Comparison of ENCODE assay signal across 16 cellular contexts in the genomic region with DNA sequence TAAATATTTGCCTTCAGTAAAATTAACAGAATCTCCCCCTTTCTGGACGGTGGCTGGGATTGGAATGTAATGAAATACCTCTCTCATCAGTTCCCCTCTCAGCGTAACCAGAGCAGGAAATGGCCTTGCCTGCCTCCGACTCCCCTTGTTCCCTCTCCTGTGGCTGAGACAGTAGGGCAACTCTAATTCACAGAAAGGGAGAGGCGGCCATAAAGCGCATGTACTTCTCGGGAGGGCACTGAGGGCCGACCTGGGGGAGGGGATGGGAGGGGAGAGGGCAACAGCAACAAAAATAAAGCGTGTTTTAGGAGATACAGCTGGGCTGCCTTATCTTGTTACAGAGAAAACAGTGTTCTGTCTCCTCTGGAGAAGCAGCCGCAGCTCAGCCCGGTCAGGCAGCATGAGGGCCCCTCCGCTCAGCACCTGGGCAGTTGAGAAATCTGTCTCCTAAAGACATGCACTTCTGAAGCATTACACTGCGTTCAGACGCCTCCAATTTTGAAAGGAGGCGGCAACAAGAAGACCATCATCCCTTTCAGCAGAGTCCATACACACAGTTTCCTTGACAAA.
DNase-seq lines count a peak whose midpoint lies in the region; ATAC-seq and TF ChIP-seq lines count a peak whose summit lies in the region.
"Had no signal": no experiment of that assay in that cellular context is flagged by ENCODE, and none has a peak within 500 bp of the region (broad histone marks: within the 10 kb centered on the region; RNA-seq: fewer than 3 reads in every experiment).

No MANE protein-coding gene starts in this region.

- H3K36me3 Mint-ChIP-seq in progenitor cell of endocrine pancreas (ENCODE audit: insufficient read depth) = no peaks in the 10 kb centered on the region
- H3K36me3 Mint-ChIP-seq in activated T-cell treated with anti-CD3 and anti-CD28 coated beads, Interleukin-2, amount 50 U/mL, for 4 hours (ENCODE audit: insufficient read depth) = no peaks in the 10 kb centered on the region
- H3K36me3 Mint-ChIP-seq: activated CD4-positive, alpha-beta memory T cell treated with anti-CD3 and anti-CD28 coated beads for 36 hours; activated naive CD8-positive, alpha-beta T cell had no signal

- H3K4me3 Mint-ChIP-seq in progenitor cell of endocrine pancreas (ENCODE audit: low read depth) = peak overlapping the region; percentile 2
- H3K4me3 Mint-ChIP-seq in activated T-cell treated with anti-CD3 and anti-CD28 coated beads, Interleukin-2, amount 50 U/mL, for 4 hours = no peak overlapping the region
- H3K4me3 Mint-ChIP-seq: activated CD4-positive, alpha-beta memory T cell treated with anti-CD3 and anti-CD28 coated beads for 36 hours; activated naive CD8-positive, alpha-beta T cell had no signal

- peaks cover 3% of the 10 kb centered on the region for H3K9me3 Mint-ChIP-seq in progenitor cell of endocrine pancreas (ENCODE audit: low read depth)
- peaks cover 15% of the 10 kb centered on the region for H3K9me3 Mint-ChIP-seq in activated T-cell treated with anti-CD3 and anti-CD28 coated beads, Interleukin-2, amount 50 U/mL, for 4 hours
- H3K9me3 Mint-ChIP-seq: activated CD4-positive, alpha-beta memory T cell treated with anti-CD3 and anti-CD28 coated beads for 36 hours had no signal

- H3K36me3 ChIP-seq in HUES48 (ENCODE audit: control insufficient read depth, insufficient read depth, low read length) = no peaks in the 10 kb centered on the region
- H3K36me3 ChIP-seq in SJCRH30 = no peaks in the 10 kb centered on the region
- H3K36me3 ChIP-seq in iPS-20b (ENCODE audit: insufficient read depth, low read depth, low read length) = no peaks in the 10 kb centered on the region
- H3K36me3 ChIP-seq: esophagus squamous epithelium had no signal

- H3K27ac Mint-ChIP-seq in progenitor cell of endocrine pancreas = peak overlapping the region; percentile 77
- H3K27ac Mint-ChIP-seq: activated CD4-positive, alpha-beta memory T cell treated with anti-CD3 and anti-CD28 coated beads for 36 hours; activated naive CD8-positive, alpha-beta T cell had no signal

- no peak for ATAC-seq in activated T-cell treated with anti-CD3 and anti-CD28 coated beads, Interleukin-2, amount 50 U/mL, for 4 hours

- DNase-seq in SJCRH30 (peak; percentile 32 to 63), progenitor cell of endocrine pancreas (ENCODE audit: low spot score, unreplicated experiment) (peak; percentile 10)
- no peak for DNase-seq in stimulated activated CD4-positive, alpha-beta T cell treated with anti-CD3 and anti-CD28 coated beads, Interleukin-4, amount 100 ng/mL, for 1 hour
- DNase-seq in activated T-cell treated with anti-CD3 and anti-CD28 coated beads, Interleukin-2, amount 50 U/mL, for 4 hours = no peak
- DNase-seq in stimulated activated CD4-positive, alpha-beta T cell treated with anti-CD3 and anti-CD28 coated beads, Interleukin-12 subunit alpha, Interleukin-12 subunit beta, amount 100 ng/mL, for 4 hours = no peak
- DNase-seq: activated CD4-positive, alpha-beta memory T cell treated with anti-CD3 and anti-CD28 coated beads for 36 hours; AML-193; Caco-2; esophagus squamous epithelium; head of caudate nucleus; NCI-H2081 treated with DMSO at 0.1 percent for 48 hours; NCI-H774; testis had no signal

- H3K4me1 ChIP-seq in HUES48 (ENCODE audit: control insufficient read depth, insufficient read depth, low read length) (peaks cover 16% of the 10 kb centered on the region), SJCRH30 (0 out of 2 replicates have a peak, but pooled peaks cover 4% of the 10 kb centered on the region), iPS-20b (ENCODE audit: insufficient read depth, low read length) (peaks cover 7% of the 10 kb centered on the region; the same call in 1 of the 2 replicates)
- H3K4me1 ChIP-seq: Caco-2, esophagus squamous epithelium, testis had no signal

- H3K27me3 Mint-ChIP-seq in progenitor cell of endocrine pancreas = no peaks in the 10 kb centered on the region
- no peaks in the 10 kb centered on the region for H3K27me3 Mint-ChIP-seq in activated T-cell treated with anti-CD3 and anti-CD28 coated beads, Interleukin-2, amount 50 U/mL, for 4 hours (ENCODE audit: low read depth)
- H3K27me3 Mint-ChIP-seq: activated CD4-positive, alpha-beta memory T cell treated with anti-CD3 and anti-CD28 coated beads for 36 hours had no signal

- H3K27ac ChIP-seq in HUES48 (ENCODE audit: low read depth, low read length) (no peak overlapping the region), SJCRH30 (no peak overlapping the region; the same call in 1 of the 2 replicates), iPS-20b (ENCODE audit: low read length) (no peak overlapping the region)
- H3K27ac ChIP-seq: esophagus squamous epithelium, testis had no signal

- H3K9ac ChIP-seq in HUES48 (ENCODE audit: low read depth, low read length) = 0 out of 2 replicates have a peak overlapping the region, but pooled peaks have one; percentile 6
- H3K9ac ChIP-seq in iPS-20b (ENCODE audit: low read depth, low read length) = peak overlapping the region; percentile 11; the same call in 1 of the 2 replicates

- H3K4me1 Mint-ChIP-seq in progenitor cell of endocrine pancreas (ENCODE audit: low read depth) = peaks cover 27% of the 10 kb centered on the region
- no peaks in the 10 kb centered on the region for H3K4me1 Mint-ChIP-seq in activated T-cell treated with anti-CD3 and anti-CD28 coated beads, Interleukin-2, amount 50 U/mL, for 4 hours (ENCODE audit: low read depth)

- H3K9me3 ChIP-seq in HUES48 (ENCODE audit: control insufficient read depth, insufficient read depth, low read length) (no peaks in the 10 kb centered on the region), SJCRH30 (replicated peaks) (no peaks in the 10 kb centered on the region), iPS-20b (ENCODE audit: insufficient read depth, low read depth, low read length) (no peaks in the 10 kb centered on the region; the same call in 1 of the 2 replicates)
- H3K9me3 ChIP-seq: Caco-2, esophagus squamous epithelium, testis had no signal

- TF ChIP-seq CTCF in progenitor cell of endocrine pancreas (IDR thresholded peaks at IDR 0.05; ENCODE audit: unreplicated experiment) = no peak

- H3K4me3 ChIP-seq in HUES48 (ENCODE audit: low read depth, low read length) = no peak overlapping the region
- no peak overlapping the region for H3K4me3 ChIP-seq in SJCRH30
- no peak overlapping the region for H3K4me3 ChIP-seq in iPS-20b (ENCODE audit: low read length)
- H3K4me3 ChIP-seq: esophagus squamous epithelium, testis had no signal

- no peaks in the 10 kb centered on the region for H3K27me3 ChIP-seq in HUES48 (ENCODE audit: control insufficient read depth, insufficient read depth, low read length)
- no peaks in the 10 kb centered on the region for H3K27me3 ChIP-seq in SJCRH30
- H3K27me3 ChIP-seq in iPS-20b (ENCODE audit: insufficient read depth, low read length) = no peaks in the 10 kb centered on the region
- H3K27me3 ChIP-seq: esophagus squamous epithelium, testis had no signal

Comparison
In these comparisons a context has a peak if more than half of its experiments do, and no peak if none do; other contexts are left out.
1. DNase-seq: peak in SJCRH30 (2 of 2) and progenitor cell of endocrine pancreas (single experiment); none in stimulated activated CD4-positive, alpha-beta T cell treated with anti-CD3 and anti-CD28 coated beads, Interleukin-4, amount 100 ng/mL, for 1 hour (single experiment), activated T-cell treated with anti-CD3 and anti-CD28 coated beads, Interleukin-2, amount 50 U/mL, for 4 hours (single experiment) and stimulated activated CD4-positive, alpha-beta T cell treated with anti-CD3 and anti-CD28 coated beads, Interleukin-12 subunit alpha, Interleukin-12 subunit beta, amount 100 ng/mL, for 4 hours (single experiment).